8 cellular contexts compared by ENCODE assay signal in genomic region chr15:31489801-31490646, GRCh38.
DNase-seq lines count a peak whose midpoint lies in the region; ATAC-seq, FAIRE-seq and TF ChIP-seq lines count a peak whose summit lies in the region.

No MANE protein-coding gene starts in this region.

- no peak overlapping the region for H3K4me3 ChIP-seq in Karpas-422 (ENCODE audit: low read length)

- H3K9me3 Mint-ChIP-seq in T-helper 2 cell treated with Interferon-gamma antibody and Interleukin-4, amounts not matched to agents 5 μg/mL and 100 μg/mL, for 36 hours: peaks cover 31% of the 10 kb centered on the region
- peaks cover 26% of the 10 kb centered on the region for H3K9me3 Mint-ChIP-seq in mesothelial cell of epicardium

- no peak overlapping the region for H3K27ac ChIP-seq in Karpas-422 (ENCODE audit: low read length)

- no peak overlapping the region for H3K27ac Mint-ChIP-seq in T-helper 2 cell treated with Interferon-gamma antibody and Interleukin-4, amounts not matched to agents 5 μg/mL and 100 μg/mL, for 36 hours
- no peak overlapping the region for H3K27ac Mint-ChIP-seq in mesothelial cell of epicardium

- TF ChIP-seq CTCF in mesothelial cell of epicardium (IDR thresholded peaks at IDR 0.05; ENCODE audit: unreplicated experiment): peak; percentile 97

- H3K9ac ChIP-seq in Karpas-422 (ENCODE audit: low read length): no peak overlapping the region

- no peaks in the 10 kb centered on the region for H3K9me2 ChIP-seq in Karpas-422 (replicated peaks; ENCODE audit: insufficient read depth, low read length)

- no peak overlapping the region for H3K4me2 ChIP-seq in Karpas-422 (ENCODE audit: low read depth, low read length, poor library complexity, severe bottlenecking)

- peak; percentile 80 for FAIRE-seq in endometrium (lab: Jason Lieb, UNC)

- no peak for ATAC-seq in GM21737 (IDR thresholded peaks at IDR 0.05; ENCODE audit: unreplicated experiment)

- H3K27me3 ChIP-seq in Karpas-422 (ENCODE audit: low read length): no peaks in the 10 kb centered on the region

- peaks cover 13% of the 10 kb centered on the region for H3K36me3 Mint-ChIP-seq in T-helper 2 cell treated with Interferon-gamma antibody and Interleukin-4, amounts not matched to agents 5 μg/mL and 100 μg/mL, for 36 hours (ENCODE audit: low read depth)
- H3K36me3 Mint-ChIP-seq in mesothelial cell of epicardium: no peaks in the 10 kb centered on the region

- H3K27me3 Mint-ChIP-seq in T-helper 2 cell treated with Interferon-gamma antibody and Interleukin-4, amounts not matched to agents 5 μg/mL and 100 μg/mL, for 36 hours (ENCODE audit: low read depth): no peaks in the 10 kb centered on the region
- H3K27me3 Mint-ChIP-seq in mesothelial cell of epicardium (ENCODE audit: low read depth): peaks cover 33% of the 10 kb centered on the region

- no peaks in the 10 kb centered on the region for H3K36me3 ChIP-seq in Karpas-422 (ENCODE audit: insufficient read depth, low read length)

- H4K20me1 ChIP-seq in Karpas-422 (ENCODE audit: insufficient read depth, low read depth, low read length): no peaks in the 10 kb centered on the region

- H2AFZ ChIP-seq in Karpas-422 (ENCODE audit: low read length): no peak overlapping the region

- DNase-seq in T-helper 2 cell (peak in 3 of 5 experiments; percentile 20 to 62 (median 33)), Karpas-422 (peak; percentile 83), UCSD-AML1 (lab: John Stamatoyannopoulos, UW; ENCODE audit: unreplicated experiment) (peak; percentile 37), mesothelial cell of epicardium (ENCODE audit: low spot score in 2 of 2, unreplicated experiment in 2 of 2) (peak in 1 of 2 experiments; percentile 47), DMS153 (lab: John Stamatoyannopoulos, UW) (no peak)
- DNase-seq in T-helper 2 cell treated with Interferon-gamma antibody and Interleukin-4, amounts not matched to agents 5 μg/mL and 100 μg/mL, for 36 hours (ENCODE audit: low spot score): no peak

- no peak overlapping the region for H3K4me3 Mint-ChIP-seq in T-helper 2 cell treated with Interferon-gamma antibody and Interleukin-4, amounts not matched to agents 5 μg/mL and 100 μg/mL, for 36 hours
- no peak overlapping the region for H3K4me3 Mint-ChIP-seq in mesothelial cell of epicardium

- no peaks in the 10 kb centered on the region for H3K79me2 ChIP-seq in Karpas-422 (ENCODE audit: low read length)

- peaks cover 38% of the 10 kb centered on the region for H3K4me1 Mint-ChIP-seq in T-helper 2 cell treated with Interferon-gamma antibody and Interleukin-4, amounts not matched to agents 5 μg/mL and 100 μg/mL, for 36 hours (ENCODE audit: low read depth)
- no peaks in the 10 kb centered on the region for H3K4me1 Mint-ChIP-seq in mesothelial cell of epicardium

- no peaks in the 10 kb centered on the region for H3K4me1 ChIP-seq in Karpas-422 (ENCODE audit: low read length)

- peaks cover 11% of the 10 kb centered on the region; the same call in 1 of the 2 replicates for H3K9me3 ChIP-seq in Karpas-422 (ENCODE audit: low read length)

Comparison
In these comparisons a context has a peak if more than half of its experiments do, and no peak if none do; other contexts are left out.
1. DNase-seq: peak in T-helper 2 cell (3 of 5), Karpas-422 (single experiment) and UCSD-AML1 (single experiment); none in T-helper 2 cell treated with Interferon-gamma antibody and Interleukin-4, amounts not matched to agents 5 μg/mL and 100 μg/mL, for 36 hours (single experiment) and DMS153 (single experiment).